ENCODE assay signal across 24 cellular contexts in genomic region chr2:64765160-64765805, GRCh38.
A peak's percentile ranks its signal among the peaks of the same experiment; 100 is the strongest.
DNase-seq lines count a peak whose midpoint lies in the region; ATAC-seq lines count a peak whose summit lies in the region.
"Had no signal": no experiment of that assay in that cellular context is flagged by ENCODE, and none has a peak within 500 bp of the region (broad histone marks: within the 10 kb centered on the region; RNA-seq: fewer than 3 reads in every experiment).

No MANE protein-coding gene starts in this region.

- H3K79me2 ChIP-seq in Karpas-422 (ENCODE audit: low read length) = no peaks in the 10 kb centered on the region

- no peaks in the 10 kb centered on the region for H3K9me3 Mint-ChIP-seq in activated T-cell treated with anti-CD3 and anti-CD28 coated beads, Interleukin-2, amount 50 U/mL, for 4 hours
- no peaks in the 10 kb centered on the region for H3K9me3 Mint-ChIP-seq in central memory CD8-positive, alpha-beta T cell
- H3K9me3 Mint-ChIP-seq: activated T-cell treated with anti-CD3 and anti-CD28 coated beads, Interleukin-2, amount 50 U/mL, for 72 hours had no signal

- no peak overlapping the region for H3K27ac ChIP-seq in Karpas-422 (ENCODE audit: low read length)
- peak overlapping the region; percentile 45 for H3K27ac ChIP-seq in rectal smooth muscle tissue (ENCODE audit: low read depth, low read length)
- no peak overlapping the region for H3K27ac ChIP-seq in effector memory CD4-positive, alpha-beta T cell (ENCODE audit: insufficient read depth, low read length, poor library complexity, severe bottlenecking)
- H3K27ac ChIP-seq: A549, suprapubic skin had no signal

- no peak overlapping the region for H2AFZ ChIP-seq in Karpas-422 (ENCODE audit: low read length)

- H3K4me1 ChIP-seq in Karpas-422 (ENCODE audit: low read length) = peaks cover 59% of the 10 kb centered on the region
- H3K4me1 ChIP-seq in rectal smooth muscle tissue (ENCODE audit: control insufficient read depth, insufficient read depth, low read length) = peaks cover 13% of the 10 kb centered on the region
- peaks cover 5% of the 10 kb centered on the region for H3K4me1 ChIP-seq in effector memory CD4-positive, alpha-beta T cell (ENCODE audit: control insufficient read depth, insufficient read depth, low read length, poor library complexity, severe bottlenecking)

- no peaks in the 10 kb centered on the region for H3K9me3 ChIP-seq in Karpas-422 (ENCODE audit: low read length)
- H3K9me3 ChIP-seq in effector memory CD4-positive, alpha-beta T cell (ENCODE audit: control insufficient read depth, low read length) = no peaks in the 10 kb centered on the region
- H3K9me3 ChIP-seq: A549, suprapubic skin had no signal

- no peaks in the 10 kb centered on the region for H4K20me1 ChIP-seq in Karpas-422 (ENCODE audit: insufficient read depth, low read depth, low read length)

- no peak for ATAC-seq in activated T-cell treated with anti-CD3 and anti-CD28 coated beads, Interleukin-2, amount 50 U/mL, for 4 hours
- ATAC-seq in central memory CD8-positive, alpha-beta T cell (replicated peaks; ENCODE audit: extremely low read depth, poor library complexity, severe bottlenecking) = no peak
- ATAC-seq in GM21367 (IDR thresholded peaks at IDR 0.05; ENCODE audit: unreplicated experiment) = no peak
- ATAC-seq: A549; activated CD4-positive, alpha-beta T cell treated with anti-CD3 and anti-CD28 coated beads for 36 hours; activated T-cell treated with anti-CD3 and anti-CD28 coated beads, Interleukin-2, amount 50 U/mL, for 72 hours had no signal

- no peaks in the 10 kb centered on the region for H3K27me3 ChIP-seq in Karpas-422 (ENCODE audit: low read length)
- no peaks in the 10 kb centered on the region for H3K27me3 ChIP-seq in rectal smooth muscle tissue (ENCODE audit: control insufficient read depth, insufficient read depth, low read length)
- H3K27me3 ChIP-seq in effector memory CD4-positive, alpha-beta T cell (replicated peaks; ENCODE audit: control insufficient read depth, insufficient read depth, low read length, poor library complexity, severe bottlenecking) = no peaks in the 10 kb centered on the region
- H3K27me3 ChIP-seq: suprapubic skin had no signal

- H3K27ac Mint-ChIP-seq in central memory CD8-positive, alpha-beta T cell (ENCODE audit: low read depth) = peak overlapping the region; percentile 6
- H3K27ac Mint-ChIP-seq: activated CD4-positive, alpha-beta T cell treated with anti-CD3 and anti-CD28 coated beads for 36 hours; activated T-cell treated with anti-CD3 and anti-CD28 coated beads, Interleukin-2, amount 50 U/mL, for 72 hours had no signal

- H3K4me3 Mint-ChIP-seq in activated T-cell treated with anti-CD3 and anti-CD28 coated beads, Interleukin-2, amount 50 U/mL, for 4 hours = peak overlapping the region; percentile 1
- no peak overlapping the region for H3K4me3 Mint-ChIP-seq in central memory CD8-positive, alpha-beta T cell
- H3K4me3 Mint-ChIP-seq: activated CD4-positive, alpha-beta T cell treated with anti-CD3 and anti-CD28 coated beads for 36 hours; activated T-cell treated with anti-CD3 and anti-CD28 coated beads, Interleukin-2, amount 50 U/mL, for 72 hours had no signal

- H3K36me3 Mint-ChIP-seq in activated T-cell treated with anti-CD3 and anti-CD28 coated beads, Interleukin-2, amount 50 U/mL, for 4 hours (ENCODE audit: insufficient read depth) = no peaks in the 10 kb centered on the region
- peaks cover 5% of the 10 kb centered on the region for H3K36me3 Mint-ChIP-seq in central memory CD8-positive, alpha-beta T cell (ENCODE audit: insufficient read depth)

- H3K4me3 ChIP-seq in Karpas-422 (ENCODE audit: low read length) = no peak overlapping the region
- no peak overlapping the region for H3K4me3 ChIP-seq in rectal smooth muscle tissue (ENCODE audit: low read length)
- H3K4me3 ChIP-seq in effector memory CD4-positive, alpha-beta T cell (ENCODE audit: insufficient read depth, low read depth, low read length, poor library complexity, severe bottlenecking) = no peak overlapping the region
- H3K4me3 ChIP-seq: A549, lung, smooth muscle cell, suprapubic skin had no signal

- H3K36me3 ChIP-seq in Karpas-422 (ENCODE audit: insufficient read depth, low read length) (no peaks in the 10 kb centered on the region), rectal smooth muscle tissue (ENCODE audit: control insufficient read depth, insufficient read depth, low read length) (no peaks in the 10 kb centered on the region)
- no peaks in the 10 kb centered on the region for H3K36me3 ChIP-seq in effector memory CD4-positive, alpha-beta T cell (ENCODE audit: control insufficient read depth, insufficient read depth, low read length)
- H3K36me3 ChIP-seq: suprapubic skin had no signal

- no peaks in the 10 kb centered on the region for H3K27me3 Mint-ChIP-seq in activated T-cell treated with anti-CD3 and anti-CD28 coated beads, Interleukin-2, amount 50 U/mL, for 4 hours (ENCODE audit: low read depth)
- no peaks in the 10 kb centered on the region for H3K27me3 Mint-ChIP-seq in central memory CD8-positive, alpha-beta T cell
- H3K27me3 Mint-ChIP-seq: activated CD4-positive, alpha-beta T cell treated with anti-CD3 and anti-CD28 coated beads for 36 hours had no signal

- no peaks in the 10 kb centered on the region for H3K9me2 ChIP-seq in Karpas-422 (replicated peaks; ENCODE audit: insufficient read depth, low read length)

- DNase-seq in activated T-cell treated with anti-CD3 and anti-CD28 coated beads, Interleukin-2, amount 50 U/mL, for 4 hours = no peak
- no peak for DNase-seq in activated T-cell treated with anti-CD3 and anti-CD28 coated beads, Interleukin-2, amount 50 U/mL, for 48 hours
- DNase-seq in Karpas-422 (no peak), EL (no peak)
- DNase-seq in central memory CD8-positive, alpha-beta T cell (ENCODE audit: low spot score in 2 of 2) = no peak
- DNase-seq in effector memory CD4-positive, alpha-beta T cell = no peak
- DNase-seq: activated CD4-positive, alpha-beta T cell treated with anti-CD3 and anti-CD28 coated beads for 36 hours; activated naive CD4-positive, alpha-beta T cell treated with anti-CD3 and anti-CD28 coated beads, Interleukin-2, amount 50 U/mL, for 16 hours; activated T-cell treated with anti-CD3 and anti-CD28 coated beads, Interleukin-2, amount 50 U/mL, for 72 hours; aorta; caudate nucleus; Kasumi-1; kidney; NCI-H1105 treated with DMSO at 0.1 percent for 48 hours; NCI-H2081; NCI-H345; NCI-H774; stimulated activated CD4-positive, alpha-beta T cell treated with anti-CD3 and anti-CD28 coated beads, Interleukin-2, amount 100 ng/mL, for 24 hours had no signal

- H3K4me2 ChIP-seq in Karpas-422 (ENCODE audit: low read depth, low read length, poor library complexity, severe bottlenecking) = peak overlapping the region; percentile 11
- H3K4me2 ChIP-seq: A549, smooth muscle cell had no signal

- H3K4me1 Mint-ChIP-seq in activated T-cell treated with anti-CD3 and anti-CD28 coated beads, Interleukin-2, amount 50 U/mL, for 4 hours (ENCODE audit: low read depth) = peaks cover 24% of the 10 kb centered on the region
- peaks cover 21% of the 10 kb centered on the region for H3K4me1 Mint-ChIP-seq in central memory CD8-positive, alpha-beta T cell

- H3K9ac ChIP-seq in Karpas-422 (ENCODE audit: low read length) = no peak overlapping the region
- H3K9ac ChIP-seq in rectal smooth muscle tissue (ENCODE audit: low read length) = no peak overlapping the region
